31 cellular contexts compared by ENCODE assay signal in genomic region chr19:6374711-6375410, GRCh38. TPM values are rescaled to one million over a fixed set of nuclear protein-coding genes. Genes with fewer than 3 reads are reported as not detected.
A peak's percentile ranks its signal among the peaks of the same experiment; 100 is the strongest.
DNase-seq lines count a peak whose midpoint lies in the region; ATAC-seq and TF ChIP-seq lines count a peak whose summit lies in the region.
"Had no signal": no experiment of that assay in that cellular context is flagged by ENCODE, and none has a peak within 500 bp of the region (broad histone marks: within the 10 kb centered on the region; RNA-seq: fewer than 3 reads in every experiment).

No MANE protein-coding gene starts in this region.

- peaks cover under 1% of the 10 kb centered on the region for H3K36me3 Mint-ChIP-seq in T-helper 17 cell (ENCODE audit: low read depth)
- peaks cover 27% of the 10 kb centered on the region for H3K36me3 Mint-ChIP-seq in stimulated activated effector memory CD8-positive, alpha-beta T cell treated with anti-CD3 and anti-CD28 coated beads, Interleukin-12 subunit alpha, Interleukin-12 subunit beta, amount 100 ng/mL, for 72 hours

- peaks cover 25% of the 10 kb centered on the region for H3F3A ChIP-seq in SK-N-SH (replicated peaks; ENCODE audit: insufficient read depth)

- peak overlapping the region; percentile 86 for H3K4me2 ChIP-seq in SK-N-SH

- ATAC-seq in SK-N-SH treated with all-trans-retinoic acid at 6 μM for 48 hours (no peak), T-helper 17 cell (no peak), GM19395 (IDR thresholded peaks at IDR 0.05; ENCODE audit: unreplicated experiment) (no peak), HG02870 (IDR thresholded peaks at IDR 0.05; ENCODE audit: unreplicated experiment) (no peak)
- no peak for ATAC-seq in stimulated activated effector memory CD8-positive, alpha-beta T cell treated with anti-CD3 and anti-CD28 coated beads, Interleukin-12 subunit alpha, Interleukin-12 subunit beta, amount 100 ng/mL, for 72 hours
- ATAC-seq: esophagus mucosa, left cardiac atrium, psoas muscle had no signal

- no peak for TF ChIP-seq POLR2A in esophagus muscularis mucosa (IDR thresholded peaks at IDR 0.05; ENCODE audit: low read depth)

- H3K27me3 ChIP-seq in SK-N-SH (ENCODE audit: insufficient read depth), result no peaks in the 10 kb centered on the region
- no peaks in the 10 kb centered on the region for H3K27me3 ChIP-seq in esophagus muscularis mucosa
- H3K27me3 ChIP-seq: colonic mucosa, neutrophil, sigmoid colon, SJCRH30 had no signal

- no peak for TF ChIP-seq CTCF in SK-N-SH (IDR thresholded peaks at IDR 0.05)
- TF ChIP-seq CTCF in esophagus muscularis mucosa (IDR thresholded peaks at IDR 0.05), result no peak

- H3K4me3 ChIP-seq in SK-N-SH (ENCODE audit: low read depth in 2 of 2, low read length in 1 of 2) (no peak overlapping the region), esophagus muscularis mucosa (no peak overlapping the region)
- H3K4me3 ChIP-seq: colonic mucosa had no signal

- peaks cover 9 to 12% of the 10 kb centered on the region in 2 experiments for H3K36me3 ChIP-seq in SK-N-SH (replicated peaks in 1 of 2; ENCODE audit: control insufficient read depth in 1 of 2, insufficient read depth in 2 of 2, low read length in 1 of 2)
- H3K36me3 ChIP-seq in esophagus muscularis mucosa, result peaks cover 11 to 30% (median 29%) of the 10 kb centered on the region in 4 donors
- H3K36me3 ChIP-seq: colonic mucosa had no signal

- H3K4me3 Mint-ChIP-seq in T-helper 17 cell, result peak overlapping the region; percentile 28
- peak overlapping the region; percentile 87 for H3K4me3 Mint-ChIP-seq in stimulated activated effector memory CD8-positive, alpha-beta T cell treated with anti-CD3 and anti-CD28 coated beads, Interleukin-12 subunit alpha, Interleukin-12 subunit beta, amount 100 ng/mL, for 72 hours
- H3K4me3 Mint-ChIP-seq: activated naive CD4-positive, alpha-beta T cell treated with anti-CD3 and anti-CD28 coated beads for 36 hours; activated T-cell treated with anti-CD3 and anti-CD28 coated beads, Interleukin-2, amount 50 U/mL, for 24 hours had no signal

- no peaks in the 10 kb centered on the region for H3K9me3 Mint-ChIP-seq in stimulated activated effector memory CD8-positive, alpha-beta T cell treated with anti-CD3 and anti-CD28 coated beads, Interleukin-12 subunit alpha, Interleukin-12 subunit beta, amount 100 ng/mL, for 72 hours
- H3K9me3 Mint-ChIP-seq: activated naive CD4-positive, alpha-beta T cell treated with anti-CD3 and anti-CD28 coated beads for 36 hours; activated T-cell treated with anti-CD3 and anti-CD28 coated beads, Interleukin-2, amount 50 U/mL, for 24 hours had no signal

- no peaks in the 10 kb centered on the region for H4K20me1 ChIP-seq in SK-N-SH (ENCODE audit: insufficient read depth)

- 89% methylated on average over 11 of the region's 29 CpGs for WGBS in SK-N-SH (ENCODE audit: low lambda C conversion rate)
- WGBS in esophagus muscularis mucosa, result 70% methylated on average over 5 of the region's 29 CpGs

- no peak for DNase-seq in SK-N-SH
- no peak for DNase-seq in T-helper 17 cell
- no peak for DNase-seq in esophagus muscularis mucosa (ENCODE audit: extremely low spot score)
- DNase-seq in stimulated activated effector memory CD8-positive, alpha-beta T cell treated with anti-CD3 and anti-CD28 coated beads, Interleukin-12 subunit alpha, Interleukin-12 subunit beta, amount 100 ng/mL, for 72 hours (ENCODE audit: low spot score in 2 of 2), result no peak
- no peak for DNase-seq in hippocampal formation (lab: John Stamatoyannopoulos, UW)
- DNase-seq: activated naive CD4-positive, alpha-beta T cell treated with anti-CD3 and anti-CD28 coated beads for 36 hours; activated T-cell treated with anti-CD3 and anti-CD28 coated beads, Interleukin-2, amount 50 U/mL, for 24 hours; amniotic stem cell; effector memory CD4-positive, alpha-beta T cell; EL; foreskin melanocyte; GOT3; left cardiac atrium; NCI-H1436; NCI-H2081 treated with DMSO at 0.1 percent for 48 hours; NCI-H226; psoas muscle; SJCRH30; stimulated activated CD4-positive, alpha-beta T cell treated with anti-CD3 and anti-CD28 coated beads, Interleukin-4, amount 100 ng/mL, for 4 hours; stimulated activated naive CD4-positive, alpha-beta T cell treated with Interleukin-2 at 50 U/mL for 16 hours had no signal

- H3K27me3 Mint-ChIP-seq in T-helper 17 cell, result no peaks in the 10 kb centered on the region
- H3K27me3 Mint-ChIP-seq: activated T-cell treated with anti-CD3 and anti-CD28 coated beads, Interleukin-2, amount 50 U/mL, for 24 hours had no signal

- TF ChIP-seq EP300 in SK-N-SH (IDR thresholded peaks at IDR 0.05; ENCODE audit: borderline replicate concordance in 1 of 2, low read depth in 1 of 2, low read length in 1 of 2) (no peak), esophagus muscularis mucosa (IDR thresholded peaks at IDR 0.05) (no peak)

- H3K9ac ChIP-seq in SK-N-SH, result no peak overlapping the region
- H3K9ac ChIP-seq: KMS-11 had no signal

- no peak overlapping the region for H2AFZ ChIP-seq in SK-N-SH (ENCODE audit: low read depth)

- H3K27ac Mint-ChIP-seq in T-helper 17 cell, result no peak overlapping the region
- no peak overlapping the region for H3K27ac Mint-ChIP-seq in stimulated activated effector memory CD8-positive, alpha-beta T cell treated with anti-CD3 and anti-CD28 coated beads, Interleukin-12 subunit alpha, Interleukin-12 subunit beta, amount 100 ng/mL, for 72 hours
- H3K27ac Mint-ChIP-seq: activated naive CD4-positive, alpha-beta T cell treated with anti-CD3 and anti-CD28 coated beads for 36 hours; activated T-cell treated with anti-CD3 and anti-CD28 coated beads, Interleukin-2, amount 50 U/mL, for 24 hours had no signal

- intact Hi-C loops in esophagus muscularis mucosa (cut with DNase I), result no loop called here

- H3K9me3 ChIP-seq in SK-N-SH (no peaks in the 10 kb centered on the region), T-helper 17 cell (ENCODE audit: control insufficient read depth, low read length, poor library complexity, severe bottlenecking) (no peaks in the 10 kb centered on the region), esophagus muscularis mucosa (no peaks in the 10 kb centered on the region)
- H3K9me3 ChIP-seq: colonic mucosa, neutrophil, psoas muscle, sigmoid colon, SJCRH30 had no signal

- no peak overlapping the region for H3K27ac ChIP-seq in SK-N-SH (ENCODE audit: low read depth in 2 of 2, low read length in 1 of 2)
- H3K27ac ChIP-seq in esophagus muscularis mucosa (replicated peaks in 1 of 4), result peak overlapping the region; percentile 95 to 100 (median 99)
- H3K27ac ChIP-seq: colonic mucosa, KMS-11, psoas muscle, SJCRH30 had no signal

- POLR2A ChIA-PET in SK-N-SH (lab: Yijun Ruan, JAX), result interaction anchor here (0.8 kb wide), 1 partner anchor 14 kb away, joined by 3 read pairs; the partner anchor contains the start of gene CLPP

- CTCF ChIA-PET in SK-N-SH (lab: Yijun Ruan, JAX), result no interaction called here

- H3K4me1 ChIP-seq in SK-N-SH (ENCODE audit: control insufficient read depth in 1 of 2, insufficient read depth in 2 of 2, low read depth in 1 of 2, low read length in 1 of 2) (peaks cover 6 to 22% of the 10 kb centered on the region in 2 experiments; a peak in 1 of 4 replicates), esophagus muscularis mucosa (peaks cover 13 to 64% (median 56%) of the 10 kb centered on the region in 4 donors)
- H3K4me1 ChIP-seq: colonic mucosa had no signal

- H3K4me1 Mint-ChIP-seq in T-helper 17 cell, result peaks cover 11% of the 10 kb centered on the region
- H3K4me1 Mint-ChIP-seq in stimulated activated effector memory CD8-positive, alpha-beta T cell treated with anti-CD3 and anti-CD28 coated beads, Interleukin-12 subunit alpha, Interleukin-12 subunit beta, amount 100 ng/mL, for 72 hours, result peaks cover 15% of the 10 kb centered on the region

- H3K79me2 ChIP-seq in SK-N-SH (ENCODE audit: insufficient read depth), result peaks cover 8% of the 10 kb centered on the region

- TF ChIP-seq RAD21 in SK-N-SH (IDR thresholded peaks at IDR 0.05; ENCODE audit: low read length), result no peak

- no peaks in the 10 kb centered on the region for H3K9me2 ChIP-seq in SK-N-SH

TF ChIP-seq in SK-N-SH, 30 proteins besides CTCF, POLR2A, EP300 and RAD21 (continues in another document):
- TF ChIP-seq GABPA (IDR thresholded peaks at IDR 0.05; ENCODE audit: low read depth) (no peak), CHD2 (IDR thresholded peaks at IDR 0.05; ENCODE audit: low read length, partially characterized antibody) (no peak), EZH2phosphoT487 (IDR thresholded peaks at IDR 0.05; ENCODE audit: borderline replicate concordance, low read depth) (no peak), RXRA (IDR thresholded peaks at IDR 0.05; ENCODE audit: borderline replicate concordance, low read depth) (no peak)

RNA-seq across cellular contexts. Expression of gene PSPN, which starts 0.9 kb away (rescaled TPM):
- polyA plus RNA-seq in SK-N-SH (2012; rRNA removed), result 0.41 and 0.59 TPM in 2 replicates
- polyA plus RNA-seq in SK-N-SH (2012; cell fraction: cytosol; rRNA removed), result 0.32 and 0.38 TPM in 2 replicates
- 0.74 and 0.88 TPM in 2 replicates for polyA plus RNA-seq in SK-N-SH (2012; cell fraction: nucleus; rRNA removed)
- total RNA-seq in T-helper 17 cell (1 to 10 TPM; 1.3 to 1.5 TPM), esophagus muscularis mucosa (1 to 10 TPM; 1.3 to 3.7 (median 2.4) TPM)

RNA-seq across cellular contexts. Expression of gene ALKBH7, which starts 2.3 kb away (rescaled TPM):
- polyA plus RNA-seq in SK-N-SH (2012; rRNA removed), result 37.2 and 46.0 TPM in 2 replicates
- 21.9 and 32.6 TPM in 2 replicates for polyA plus RNA-seq in SK-N-SH (2012; cell fraction: cytosol; rRNA removed)
- polyA plus RNA-seq in SK-N-SH (2012; cell fraction: nucleus; rRNA removed), result 34.3 and 47.4 TPM in 2 replicates
- 10 to 100 TPM; 44.1 to 47.6 TPM for total RNA-seq in T-helper 17 cell
- 100 to 1,000 TPM in 1 of 4 donors, 10 to 100 TPM in 3; 55.2 to 109 (median 71.8) TPM for total RNA-seq in esophagus muscularis mucosa

RNA-seq across cellular contexts. Expression of gene CLPP, which starts 13.5 kb away (rescaled TPM):
- 89.7 and 136 TPM in 2 replicates for polyA plus RNA-seq in SK-N-SH (2012; rRNA removed)
- 51.3 and 80.7 TPM in 2 replicates for polyA plus RNA-seq in SK-N-SH (2012; cell fraction: cytosol; rRNA removed)
- 60.4 and 103 TPM in 2 replicates for polyA plus RNA-seq in SK-N-SH (2012; cell fraction: nucleus; rRNA removed)
- total RNA-seq in T-helper 17 cell (10 to 100 TPM; 75.9 to 82.7 TPM), esophagus muscularis mucosa (100 to 1,000 TPM in 2 of 4 donors, 10 to 100 TPM in 2; 77.2 to 111 (median 94.2) TPM)

RNA-seq across cellular contexts. Expression of gene GTF2F1, which starts 18.1 kb away (rescaled TPM):
- polyA plus RNA-seq in SK-N-SH (2012; rRNA removed), result 80.1 and 104 TPM in 2 replicates
- polyA plus RNA-seq in SK-N-SH (2012; cell fraction: cytosol; rRNA removed), result 86.3 and 98.8 TPM in 2 replicates
- 107 and 113 TPM in 2 replicates for polyA plus RNA-seq in SK-N-SH (2012; cell fraction: nucleus; rRNA removed)
- total RNA-seq in T-helper 17 cell (10 to 100 TPM; 67.2 to 68.7 TPM), esophagus muscularis mucosa (10 to 100 TPM; 43.6 to 61.0 (median 56.8) TPM)

RNA-seq across cellular contexts. Expression of gene ACER1, which starts 41.4 kb away (rescaled TPM):
- polyA plus RNA-seq in SK-N-SH (2012; rRNA removed), result not detected in 2 replicates
- polyA plus RNA-seq in SK-N-SH (2012; cell fraction: cytosol; rRNA removed), result not detected in 2 replicates
- polyA plus RNA-seq in SK-N-SH (2012; cell fraction: nucleus; rRNA removed), result 0.12 TPM in 1 of 2 replicates, not detected in the other
- total RNA-seq in T-helper 17 cell, result 1 to 10 TPM in 1 of 2 donors, under 1 TPM in 1; 0.99 to 1.5 TPM
- not detected for total RNA-seq in esophagus muscularis mucosa
- total RNA-seq: activated CD8-positive, alpha-beta memory T cell treated with anti-CD3 and anti-CD28 coated beads for 36 hours; activated naive CD4-positive, alpha-beta T cell treated with anti-CD3 and anti-CD28 coated beads for 36 hours; colonic mucosa; left cardiac atrium; lung microvascular endothelial cell; psoas muscle; sigmoid colon; SJCRH30; temporal lobe had no signal
- polyA plus RNA-seq: psoas muscle had no signal

Comparison
In these comparisons a context has a peak if more than half of its experiments do, and no peak if none do; other contexts are left out.
1. H3K27ac ChIP-seq: peak in esophagus muscularis mucosa (4 of 4); none in SK-N-SH (0 of 2).